Comparison of ENCODE assay signal across 22 cellular contexts in genomic region chr5:112141582-112141981, GRCh38.
"Had no signal": no experiment of that assay in that cellular context is flagged by ENCODE, and none has a peak within 500 bp of the region (broad histone marks: within the 10 kb centered on the region; RNA-seq: fewer than 3 reads in every experiment).

No MANE protein-coding gene starts in this region.

- FAIRE-seq: RCC 7860 had no signal

- H3K27ac ChIP-seq: SJSA1, SK-N-MC had no signal

- H3K4me3 ChIP-seq: MG63, SJSA1, SK-N-MC had no signal

- DNase-seq: Karpas-422, KG1, MG63, NCI-H1092, NCI-H1105 treated with DMSO at 0.1 percent for 48 hours, NCI-H1417 treated with DMSO at 0.1 percent for 48 hours, NCI-H146, NCI-H1694 treated with DMSO at 0.1 percent for 48 hours, NCI-H1930, NCI-H2081, NCI-H2107, NCI-H2227 treated with DMSO at 0.1 percent for 48 hours, NCI-H510A, NCI-H524 treated with DMSO at 0.1 percent for 48 hours, NCI-H69, NCI-H774, Right ventricle myocardium superior, RPMI8226, SIG-M5 had no signal

- H3K27me3 ChIP-seq: MG63, SJSA1 had no signal

- H3K36me3 ChIP-seq: MG63, SJSA1 had no signal

- H3K9me3 ChIP-seq: MG63, SJSA1 had no signal
